ENCODE assay signal across 1 cellular context in the genomic region with DNA sequence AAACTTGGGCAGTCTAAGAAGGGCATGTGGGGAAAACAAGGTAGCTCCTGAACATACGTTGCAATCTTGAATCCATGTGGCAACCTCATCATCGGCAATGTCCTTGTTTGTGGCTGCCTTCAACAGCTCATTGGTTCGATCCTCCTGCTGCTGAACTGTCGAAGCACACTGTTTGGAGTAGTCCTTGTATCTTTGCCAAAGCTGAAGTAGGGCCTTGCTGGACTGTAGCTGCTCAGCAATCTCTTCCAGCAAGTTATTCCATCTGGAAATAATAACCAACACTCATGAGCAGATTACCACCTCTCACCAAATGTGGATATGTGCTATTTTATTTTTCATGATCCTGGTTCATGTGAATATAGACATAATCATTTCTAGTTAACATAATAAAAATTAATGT.
TF ChIP-seq lines count a peak whose summit lies in the region.

No MANE protein-coding gene starts in this region.

TF ChIP-seq in IMR-90, 13 proteins besides CTCF, POLR2A, EP300 and RAD21 (continued from another document):
- TF ChIP-seq, protein P1, sequence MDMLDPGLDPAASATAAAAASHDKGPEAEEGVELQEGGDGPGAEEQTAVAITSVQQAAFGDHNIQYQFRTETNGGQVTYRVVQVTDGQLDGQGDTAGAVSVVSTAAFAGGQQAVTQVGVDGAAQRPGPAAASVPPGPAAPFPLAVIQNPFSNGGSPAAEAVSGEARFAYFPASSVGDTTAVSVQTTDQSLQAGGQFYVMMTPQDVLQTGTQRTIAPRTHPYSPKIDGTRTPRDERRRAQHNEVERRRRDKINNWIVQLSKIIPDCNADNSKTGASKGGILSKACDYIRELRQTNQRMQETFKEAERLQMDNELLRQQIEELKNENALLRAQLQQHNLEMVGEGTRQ (IDR thresholded peaks at IDR 0.05; ENCODE audit: low read depth, low read length) = no peak
- TF ChIP-seq, protein P2, sequence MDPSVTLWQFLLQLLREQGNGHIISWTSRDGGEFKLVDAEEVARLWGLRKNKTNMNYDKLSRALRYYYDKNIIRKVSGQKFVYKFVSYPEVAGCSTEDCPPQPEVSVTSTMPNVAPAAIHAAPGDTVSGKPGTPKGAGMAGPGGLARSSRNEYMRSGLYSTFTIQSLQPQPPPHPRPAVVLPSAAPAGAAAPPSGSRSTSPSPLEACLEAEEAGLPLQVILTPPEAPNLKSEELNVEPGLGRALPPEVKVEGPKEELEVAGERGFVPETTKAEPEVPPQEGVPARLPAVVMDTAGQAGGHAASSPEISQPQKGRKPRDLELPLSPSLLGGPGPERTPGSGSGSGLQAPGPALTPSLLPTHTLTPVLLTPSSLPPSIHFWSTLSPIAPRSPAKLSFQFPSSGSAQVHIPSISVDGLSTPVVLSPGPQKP (IDR thresholded peaks at IDR 0.05; ENCODE audit: borderline replicate concordance, low read depth, low read length) = no peak
- no peak for TF ChIP-seq NFE2L2 (IDR thresholded peaks at IDR 0.05; ENCODE audit: low read depth, low read length)
